ENCODE assay signal across 1 cellular context in the genomic region with DNA sequence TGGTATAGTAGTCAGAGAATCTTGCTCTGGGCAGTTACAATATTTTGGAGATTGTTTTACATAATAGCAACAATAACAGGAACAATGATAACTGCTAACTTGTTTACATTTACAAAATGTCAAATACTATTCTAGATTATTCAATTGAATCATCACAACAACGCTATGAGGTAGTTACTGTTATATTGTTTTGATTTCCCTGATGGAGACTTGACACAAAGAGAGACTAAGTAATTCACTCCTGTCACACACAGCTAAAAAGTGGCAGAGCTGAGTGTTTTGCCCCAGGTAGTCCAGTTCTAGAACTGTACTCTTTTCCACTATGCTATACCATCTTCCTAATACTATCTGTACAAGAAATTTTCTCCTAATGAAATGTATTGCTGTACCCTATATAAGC.
"Had no signal": no experiment of that assay in that cellular context is flagged by ENCODE, and none has a peak within 500 bp of the region (broad histone marks: within the 10 kb centered on the region; RNA-seq: fewer than 3 reads in every experiment).

No MANE protein-coding gene starts in this region.

- H3K4me3 ChIP-seq: GM12878 had no signal

- ATAC-seq: GM12878 had no signal
